1 cellular context compared by ENCODE assay signal in genomic region chr5:78912085-78912771, GRCh38.
TF ChIP-seq lines count a peak whose summit lies in the region.

No MANE protein-coding gene starts in this region.

TF ChIP-seq in K562, 482 proteins besides CTCF, POLR2A, EP300 and RAD21 (continued from another document):
- TF ChIP-seq CEBPZ (IDR thresholded peaks at IDR 0.05; ENCODE audit: borderline replicate concordance, low read depth, low read length) (no peak), RAD51 (IDR thresholded peaks at IDR 0.05; ENCODE audit: borderline replicate concordance, low read depth) (0 out of 2 replicates have a peak, but pooled peaks have one; percentile 43), HNRNPUL1 (IDR thresholded peaks at IDR 0.05; ENCODE audit: low read length) (no peak), ZNF589 (CRISPR knock-in tag; IDR thresholded peaks at IDR 0.05; ENCODE audit: low read depth) (peak; percentile 51; the same call in 1 of the 2 replicates), KDM2B (CRISPR knock-in tag; IDR thresholded peaks at IDR 0.05) (no peak), GABPA (tag; conservative IDR thresholded peaks at IDR 0.05; ENCODE audit: low read depth) (0 out of 2 replicates have a peak, but pooled peaks have one; percentile 22), ZNF253 (CRISPR knock-in tag; conservative IDR thresholded peaks at IDR 0.05) (no peak), CEBPG (CRISPR knock-in tag; IDR thresholded peaks at IDR 0.05) (no peak), CEBPG (tag; conservative IDR thresholded peaks at IDR 0.05 in 1 of 2, IDR thresholded peaks at IDR 0.05 in 1 of 2) (peak in 1 of 2 experiments; percentile 13; a peak in 1 of 4 replicates), CTBP1 (IDR thresholded peaks at IDR 0.05; ENCODE audit: borderline replicate concordance) (0 out of 2 replicates have a peak, but pooled peaks have one; percentile 10), POLR3G (IDR thresholded peaks at IDR 0.05; ENCODE audit: extremely low read depth, insufficient read length, insufficient replicate concordance) (no peak), RCOR1 (IDR thresholded peaks at IDR 0.05; ENCODE audit: borderline replicate concordance in 1 of 2, low read depth in 2 of 2, low read length in 2 of 2) (peak in 1 of 2 experiments; percentile 49; a peak in 1 of 4 replicates), MYC (IDR thresholded peaks at IDR 0.05; ENCODE audit: low read depth, low read length) (0 out of 2 replicates have a peak, but pooled peaks have one; percentile 19), MYC (CRISPR knock-in tag; IDR thresholded peaks at IDR 0.05; ENCODE audit: borderline replicate concordance, low read depth) (no peak), PYGO2 (tag; IDR thresholded peaks at IDR 0.05) (no peak), MAFF (IDR thresholded peaks at IDR 0.05; ENCODE audit: low read length) (no peak), PTTG1 (tag; IDR thresholded peaks at IDR 0.05; ENCODE audit: low read depth) (no peak), CXXC5 (CRISPR knock-in tag; IDR thresholded peaks at IDR 0.05) (0 out of 2 replicates have a peak, but pooled peaks have one; percentile 15), RBM14 (IDR thresholded peaks at IDR 0.05; ENCODE audit: borderline replicate concordance, insufficient read depth, low read depth, low read length) (no peak), SNIP1 (IDR thresholded peaks at IDR 0.05; ENCODE audit: low read depth) (no peak), XRCC4 (IDR thresholded peaks at IDR 0.05; ENCODE audit: extremely low read depth, insufficient read depth, insufficient read length) (no peak), FOXM1 (IDR thresholded peaks at IDR 0.05; ENCODE audit: low read depth) (no peak), FOXM1 (CRISPR knock-in tag; IDR thresholded peaks at IDR 0.05; ENCODE audit: low read depth) (no peak), ESRRA (IDR thresholded peaks at IDR 0.05; ENCODE audit: borderline replicate concordance, low read depth) (peak; percentile 30; the same call in 1 of the 2 replicates), NFRKB (IDR thresholded peaks at IDR 0.05; ENCODE audit: low read depth) (no peak)
TF ChIP-seq in K562: peak in this region for 10.
